ENCODE assay signal across 1 cellular context in genomic region chr2:203279288-203279687, GRCh38.
TF ChIP-seq lines count a peak whose summit lies in the region.

No MANE protein-coding gene starts in this region.

TF ChIP-seq in GM23338, 12 proteins besides CTCF, POLR2A, EP300 and RAD21 (continued from another document):
- TF ChIP-seq ZNF462 (CRISPR knock-in tag; IDR thresholded peaks at IDR 0.05) (no peak), CREB1 (CRISPR knock-in tag; IDR thresholded peaks at IDR 0.05; ENCODE audit: low read depth) (no peak), ZNF331 (CRISPR knock-in tag; IDR thresholded peaks at IDR 0.05; ENCODE audit: low read depth) (no peak), STAT1 (IDR thresholded peaks at IDR 0.05; ENCODE audit: unreplicated experiment) (no peak), NANOG (IDR thresholded peaks at IDR 0.05; ENCODE audit: borderline replicate concordance) (no peak), ZNF114 (CRISPR knock-in tag; IDR thresholded peaks at IDR 0.05) (no peak)
- TF ChIP-seq, protein P1, sequence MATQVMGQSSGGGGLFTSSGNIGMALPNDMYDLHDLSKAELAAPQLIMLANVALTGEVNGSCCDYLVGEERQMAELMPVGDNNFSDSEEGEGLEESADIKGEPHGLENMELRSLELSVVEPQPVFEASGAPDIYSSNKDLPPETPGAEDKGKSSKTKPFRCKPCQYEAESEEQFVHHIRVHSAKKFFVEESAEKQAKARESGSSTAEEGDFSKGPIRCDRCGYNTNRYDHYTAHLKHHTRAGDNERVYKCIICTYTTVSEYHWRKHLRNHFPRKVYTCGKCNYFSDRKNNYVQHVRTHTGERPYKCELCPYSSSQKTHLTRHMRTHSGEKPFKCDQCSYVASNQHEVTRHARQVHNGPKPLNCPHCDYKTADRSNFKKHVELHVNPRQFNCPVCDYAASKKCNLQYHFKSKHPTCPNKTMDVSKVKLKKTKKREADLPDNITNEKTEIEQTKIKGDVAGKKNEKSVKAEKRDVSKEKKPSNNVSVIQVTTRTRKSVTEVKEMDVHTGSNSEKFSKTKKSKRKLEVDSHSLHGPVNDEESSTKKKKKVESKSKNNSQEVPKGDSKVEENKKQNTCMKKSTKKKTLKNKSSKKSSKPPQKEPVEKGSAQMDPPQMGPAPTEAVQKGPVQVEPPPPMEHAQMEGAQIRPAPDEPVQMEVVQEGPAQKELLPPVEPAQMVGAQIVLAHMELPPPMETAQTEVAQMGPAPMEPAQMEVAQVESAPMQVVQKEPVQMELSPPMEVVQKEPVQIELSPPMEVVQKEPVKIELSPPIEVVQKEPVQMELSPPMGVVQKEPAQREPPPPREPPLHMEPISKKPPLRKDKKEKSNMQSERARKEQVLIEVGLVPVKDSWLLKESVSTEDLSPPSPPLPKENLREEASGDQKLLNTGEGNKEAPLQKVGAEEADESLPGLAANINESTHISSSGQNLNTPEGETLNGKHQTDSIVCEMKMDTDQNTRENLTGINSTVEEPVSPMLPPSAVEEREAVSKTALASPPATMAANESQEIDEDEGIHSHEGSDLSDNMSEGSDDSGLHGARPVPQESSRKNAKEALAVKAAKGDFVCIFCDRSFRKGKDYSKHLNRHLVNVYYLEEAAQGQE (IDR thresholded peaks at IDR 0.05; ENCODE audit: unreplicated experiment), result no peak
